15 cellular contexts compared by ENCODE assay signal in genomic region chr2:241671457-241672240, GRCh38. TPM values are rescaled to one million over a fixed set of nuclear protein-coding genes. Genes with fewer than 3 reads are reported as not detected.
A peak's percentile ranks its signal among the peaks of the same experiment; 100 is the strongest.
DNase-seq lines count a peak whose midpoint lies in the region; ATAC-seq, FAIRE-seq and TF ChIP-seq lines count a peak whose summit lies in the region.
"Had no signal": no experiment of that assay in that cellular context is flagged by ENCODE, and none has a peak within 500 bp of the region (broad histone marks: within the 10 kb centered on the region; RNA-seq: fewer than 3 reads in every experiment).

No MANE protein-coding gene starts in this region.

- H3K36me3 Mint-ChIP-seq in HFFc6 (ENCODE audit: low read depth) = no peaks in the 10 kb centered on the region

- CTCF ChIA-PET in HepG2 (lab: Yijun Ruan, JAX; ENCODE audit: low intra/inter-chr PET ratio, low total read pairs) = no interaction called here

- H3K79me2 ChIP-seq in HepG2 (ENCODE audit: insufficient read depth, low read length) (no peaks in the 10 kb centered on the region), Karpas-422 (ENCODE audit: low read length) (no peaks in the 10 kb centered on the region)

- H2AFZ ChIP-seq in HepG2 (ENCODE audit: low read length) (no peak overlapping the region), neuronal stem cell (ENCODE audit: low read length) (no peak overlapping the region), Karpas-422 (ENCODE audit: low read length) (no peak overlapping the region)

- POLR2A ChIA-PET in HepG2 (lab: Yijun Ruan, JAX) = interaction anchor here (0.6 kb wide), 1 partner anchor 18 kb away, joined by 4 read pairs; no protein-coding TSS in a partner anchor

- no peak overlapping the region for H4K91ac ChIP-seq in neuronal stem cell (ENCODE audit: low read depth, low read length, poor library complexity)

- H3K4ac ChIP-seq in neuronal stem cell (ENCODE audit: low read length) = no peak overlapping the region

- no peaks in the 10 kb centered on the region for H3K9me3 Mint-ChIP-seq in HFFc6
- H3K9me3 Mint-ChIP-seq: CD4-positive, alpha-beta memory T cell had no signal

- H3K27me3 ChIP-seq in HepG2 (ENCODE audit: control insufficient read depth in 1 of 2, insufficient read depth in 2 of 2, low read length in 2 of 2) (no peaks in the 10 kb centered on the region), right lobe of liver (no peaks in the 10 kb centered on the region), bronchial epithelial cell (ENCODE audit: control insufficient read depth, insufficient read depth, low read length) (no peaks in the 10 kb centered on the region), neuronal stem cell (ENCODE audit: control insufficient read depth in 3 of 3, insufficient read depth in 3 of 3, low read depth in 1 of 3, low read length in 3 of 3) (no peaks in the 10 kb centered on the region), Karpas-422 (ENCODE audit: low read length) (no peaks in the 10 kb centered on the region)
- H3K27me3 ChIP-seq: BE2C had no signal

- TF ChIP-seq EP300 in HepG2 (IDR thresholded peaks at IDR 0.05; ENCODE audit: low read depth in 2 of 2, low read length in 2 of 2) (no peak), HepG2 (CRISPR knock-in tag; IDR thresholded peaks at IDR 0.05; ENCODE audit: borderline replicate concordance) (no peak)

- H3K18ac ChIP-seq in neuronal stem cell (ENCODE audit: low read length) = no peak overlapping the region

- BruUV-seq in HepG2 (replicated peaks; lab: Mats Ljungman, UMichigan) = no TSS peak

- H3K4me2 ChIP-seq in HepG2 (ENCODE audit: low read depth, low read length) = no peak overlapping the region
- no peak overlapping the region for H3K4me2 ChIP-seq in neuronal stem cell (ENCODE audit: insufficient read depth, low read length, poor library complexity, severe bottlenecking)
- no peak overlapping the region for H3K4me2 ChIP-seq in Karpas-422 (ENCODE audit: low read depth, low read length, poor library complexity, severe bottlenecking)
- H3K4me2 ChIP-seq: A549 had no signal

- H3K27ac ChIP-seq in HepG2 (ENCODE audit: extremely low read length, insufficient read depth, low read length) (no peak overlapping the region), right lobe of liver (no peak overlapping the region), neuronal stem cell (replicated peaks; ENCODE audit: low read length) (no peak overlapping the region), Karpas-422 (ENCODE audit: low read length) (no peak overlapping the region)
- H3K27ac ChIP-seq: A549, C4-2B, HL-60 had no signal

- H3K27me3 Mint-ChIP-seq in HFFc6 (ENCODE audit: insufficient read depth) = no peaks in the 10 kb centered on the region; the same call in 1 of the 2 replicates
- H3K27me3 Mint-ChIP-seq: CD4-positive, alpha-beta memory T cell had no signal

- ATAC-seq in HepG2 (no peak), right lobe of liver (no peak)
- ATAC-seq: A549, HCT116 had no signal

- no peak overlapping the region for H4K8ac ChIP-seq in neuronal stem cell (ENCODE audit: low read depth, low read length)

- no peak overlapping the region for H3K4me3 Mint-ChIP-seq in HFFc6
- H3K4me3 Mint-ChIP-seq: CD4-positive, alpha-beta memory T cell had no signal

- FAIRE-seq in HepG2 (lab: Jason Lieb, UNC) (no peak), bronchial epithelial cell (lab: Jason Lieb, UNC) (peak; percentile 60)
- FAIRE-seq: A549, D721Med had no signal

- TF ChIP-seq POLR2A in HepG2 (IDR thresholded peaks at IDR 0.05; ENCODE audit: insufficient read depth in 1 of 2, low read depth in 2 of 2, low read length in 2 of 2) (no peak), right lobe of liver (IDR thresholded peaks at IDR 0.05) (no peak)

- no peaks in the 10 kb centered on the region for H3K4me1 ChIP-seq in HepG2 (ENCODE audit: insufficient read depth, low read length)
- no peaks in the 10 kb centered on the region for H3K4me1 ChIP-seq in right lobe of liver
- H3K4me1 ChIP-seq in neuronal stem cell (ENCODE audit: control insufficient read depth in 2 of 2, insufficient read depth in 1 of 2, low read depth in 1 of 2, low read length in 2 of 2) = peaks cover 3 to 4% of the 10 kb centered on the region in 2 donors
- no peaks in the 10 kb centered on the region for H3K4me1 ChIP-seq in Karpas-422 (ENCODE audit: low read length)
- H3K4me1 ChIP-seq: A549 had no signal

- no peak overlapping the region for H3K4me3 ChIP-seq in HepG2 (replicated peaks in 1 of 3; ENCODE audit: insufficient read depth in 1 of 3, low read depth in 2 of 3, low read length in 3 of 3)
- no peak overlapping the region for H3K4me3 ChIP-seq in right lobe of liver
- no peak overlapping the region for H3K4me3 ChIP-seq in bronchial epithelial cell (ENCODE audit: low read depth, low read length)
- H3K4me3 ChIP-seq in neuronal stem cell (ENCODE audit: low read length in 2 of 2) = no peak overlapping the region
- H3K4me3 ChIP-seq in Karpas-422 (ENCODE audit: low read length) = no peak overlapping the region
- H3K4me3 ChIP-seq: A549 had no signal

- peaks cover 6% of the 10 kb centered on the region for H3K79me1 ChIP-seq in neuronal stem cell (ENCODE audit: low read depth, low read length)

- H4K20me1 ChIP-seq in HepG2 (ENCODE audit: insufficient read depth, low read length) (no peaks in the 10 kb centered on the region), Karpas-422 (ENCODE audit: insufficient read depth, low read depth, low read length) (no peaks in the 10 kb centered on the region)

- DNase-seq in HepG2 (ENCODE audit: low spot score) = no peak
- DNase-seq in right lobe of liver = no peak
- DNase-seq in bronchial epithelial cell (ENCODE audit: low read depth) = no peak
- no peak for DNase-seq in neuronal stem cell (ENCODE audit: low spot score)
- DNase-seq in HFFc6 = no peak
- DNase-seq in Karpas-422 = no peak
- DNase-seq: BE2C, DND-41, GDM1 had no signal

- no peak overlapping the region for H3K14ac ChIP-seq in neuronal stem cell (ENCODE audit: low read length)

- H3K9me3 ChIP-seq in HepG2 (ENCODE audit: low read length) (no peaks in the 10 kb centered on the region), right lobe of liver (no peaks in the 10 kb centered on the region), neuronal stem cell (replicated peaks in 1 of 2; ENCODE audit: control insufficient read depth in 2 of 2, insufficient read depth in 1 of 2, low read depth in 1 of 2, low read length in 2 of 2) (no peaks in the 10 kb centered on the region), Karpas-422 (ENCODE audit: low read length) (no peaks in the 10 kb centered on the region)
- H3K9me3 ChIP-seq: A549, BE2C had no signal

- H3K27ac Mint-ChIP-seq in HFFc6 = no peak overlapping the region
- H3K27ac Mint-ChIP-seq: CD4-positive, alpha-beta memory T cell had no signal

- H3K4me1 Mint-ChIP-seq in HFFc6 (ENCODE audit: low read depth) = no peaks in the 10 kb centered on the region

- H3K36me3 ChIP-seq in HepG2 (replicated peaks in 1 of 2; ENCODE audit: control insufficient read depth in 1 of 2, insufficient read depth in 2 of 2, low read length in 2 of 2) = peaks cover 38 to 73% of the 10 kb centered on the region in 2 experiments
- H3K36me3 ChIP-seq in right lobe of liver = peaks cover 0 to 37% (median 7%) of the 10 kb centered on the region in 4 donors
- H3K36me3 ChIP-seq in bronchial epithelial cell (ENCODE audit: control insufficient read depth, insufficient read depth, low read length) = peaks cover 24% of the 10 kb centered on the region
- H3K36me3 ChIP-seq in neuronal stem cell (replicated peaks in 1 of 2; ENCODE audit: control insufficient read depth in 2 of 2, insufficient read depth in 2 of 2, low read length in 2 of 2) = peaks cover 44 to 96% of the 10 kb centered on the region in 2 donors
- H3K36me3 ChIP-seq in Karpas-422 (ENCODE audit: insufficient read depth, low read length) = no peaks in the 10 kb centered on the region

- WGBS in HepG2 (ENCODE audit: low lambda C conversion rate) = 96% methylated on average over 29 of the region's 31 CpGs
- 92% methylated on average over 5 of the region's 31 CpGs for WGBS in right lobe of liver (ENCODE audit: insufficient coverage, low coverage, low lambda C conversion rate, missing lambda C conversion rate)
- WGBS in neuronal stem cell (ENCODE audit: extremely low coverage in 2 of 2, insufficient read length in 2 of 2, insufficient replicate concordance in 1 of 2), 2 donors = no CpG with 5 or more reads among the region's 31 CpGs

- intact Hi-C loops in HepG2 (cut with micrococcal nuclease; ENCODE audit: unreplicated experiment) = no loop called here
- intact Hi-C loops in right lobe of liver (cut with DNase I) = no loop called here

- TF ChIP-seq CTCF in HepG2 (CRISPR knock-in tag; IDR thresholded peaks at IDR 0.05) (no peak), right lobe of liver (IDR thresholded peaks at IDR 0.05) (no peak), bronchial epithelial cell (IDR thresholded peaks at IDR 0.05; ENCODE audit: insufficient read depth, low read length, severe bottlenecking) (no peak), HFFc6 (IDR thresholded peaks at IDR 0.05) (no peak)

- TF ChIP-seq RAD21 in HepG2 (CRISPR knock-in tag; IDR thresholded peaks at IDR 0.05) = no peak

- no peak overlapping the region for H3K23ac ChIP-seq in neuronal stem cell (ENCODE audit: low read depth, low read length, poor library complexity)

- no peak overlapping the region for H2BK120ac ChIP-seq in neuronal stem cell (ENCODE audit: low read depth, low read length)

- H2BK12ac ChIP-seq in neuronal stem cell (ENCODE audit: low read length) = no peak overlapping the region

- H2BK15ac ChIP-seq in neuronal stem cell (ENCODE audit: low read length) = no peak overlapping the region

- no peak overlapping the region for H2AK5ac ChIP-seq in neuronal stem cell (ENCODE audit: low read depth, low read length)

- H2BK5ac ChIP-seq in neuronal stem cell (ENCODE audit: low read length) = no peak overlapping the region

- no peaks in the 10 kb centered on the region for H3K9me2 ChIP-seq in Karpas-422 (replicated peaks; ENCODE audit: insufficient read depth, low read length)

- in situ Hi-C loops in HepG2 (cut with HindIII; ENCODE audit: extremely low pct_ligation_motif_present, low pct_unique_long_range_greater_than_20kb) = no loop called here

- no peak overlapping the region for H3K9ac ChIP-seq in HepG2 (ENCODE audit: insufficient read depth, low read depth, low read length)
- peak overlapping the region; percentile 70 for H3K9ac ChIP-seq in neuronal stem cell (ENCODE audit: low read depth, low read length, poor library complexity)
- H3K9ac ChIP-seq in Karpas-422 (ENCODE audit: low read length) = no peak overlapping the region

RNA-seq across cellular contexts. Expression of gene DTYMK, which starts 15.0 kb away (rescaled TPM):
- 124 and 134 TPM in 2 replicates for total RNA-seq in HepG2 (2016; rRNA removed; fragmentation: Illumina TruSeq; extraction: Trizol)
- 63.0 and 77.3 TPM in 2 replicates for total RNA-seq in HepG2 (2016; cell fraction: cytosol; rRNA removed; fragmentation: Illumina TruSeq; extraction: Trizol; ENCODE audit: low read depth)
- 125 and 130 TPM in 2 replicates for total RNA-seq in HepG2 (2016; cell fraction: insoluble cytoplasmic fraction; rRNA removed; fragmentation: Illumina TruSeq; extraction: Trizol)
- total RNA-seq in HepG2 (2016; cell fraction: membrane; rRNA removed; fragmentation: Illumina TruSeq; extraction: Trizol) = 99.9 and 116 TPM in 2 replicates
- total RNA-seq in HepG2 (2016; cell fraction: nucleus; rRNA removed; fragmentation: Illumina TruSeq; extraction: Trizol) = 56.0 and 67.3 TPM in 2 replicates
- polyA plus RNA-seq in HepG2 (2011; rRNA removed) = 39.5 and 57.5 TPM in 2 replicates
- polyA plus RNA-seq in HepG2 (2011; cell fraction: cytosol; rRNA removed) = 30.6 and 53.2 TPM in 2 replicates
- polyA plus RNA-seq in HepG2 (2011; cell fraction: nucleus; rRNA removed) = 36.9 and 39.6 TPM in 2 replicates
- 29.8 and 41.3 TPM in 2 replicates for polyA plus RNA-seq in HepG2 (2012)
- polyA plus RNA-seq in HepG2 (2016; cell fraction: cytosol; fragmentation: Illumina TruSeq; extraction: Trizol; ENCODE audit: low read depth) = 57.1 and 73.3 TPM in 2 replicates
- 98.3 and 102 TPM in 2 replicates for polyA plus RNA-seq in HepG2 (2016; cell fraction: insoluble cytoplasmic fraction; fragmentation: Illumina TruSeq; extraction: Trizol; ENCODE audit: low read depth)
- 74.9 and 82.8 TPM in 2 replicates for polyA plus RNA-seq in HepG2 (2016; cell fraction: membrane; fragmentation: Illumina TruSeq; extraction: Trizol; ENCODE audit: low read depth)
- 101 and 105 TPM in 2 replicates for polyA plus RNA-seq in HepG2 (2016; cell fraction: nucleus; fragmentation: Illumina TruSeq; extraction: Trizol; ENCODE audit: insufficient read depth, low read depth)
- polyA minus RNA-seq in HepG2 (2011; rRNA and poly(A)+ RNA removed; ENCODE audit: low replicate concordance) = 26.4 and 34.1 TPM in 2 replicates
- polyA minus RNA-seq in HepG2 (2011; cell fraction: cytosol; rRNA and poly(A)+ RNA removed) = 11.1 and 15.5 TPM in 2 replicates
- 13.2 and 17.9 TPM in 2 replicates for polyA minus RNA-seq in HepG2 (2011; cell fraction: nucleus; rRNA and poly(A)+ RNA removed)
- total RNA-seq in right lobe of liver = 10 to 100 TPM in 5 of 6 experiments, 1 to 10 TPM in 1; 9.9 to 21.5 (median 10.4) TPM
- total RNA-seq in bronchial epithelial cell = 10.6 and 21.1 TPM in 2 replicates
- polyA plus RNA-seq in neuronal stem cell (2013, experiment 1 of 2) = 62.1 TPM
- 62.7 TPM for polyA plus RNA-seq in neuronal stem cell (2013, experiment 2 of 2)
- 10 to 100 TPM; 56.8 to 84.2 (median 76.1) TPM for total RNA-seq in HFFc6 (2021; fragmentation: NEBNext Ultra II Directional; extraction: Animal tissue kit (Norgen Biotek cat#: 25700))
- total RNA-seq in Karpas-422 (2014; rRNA removed; shearing (Covaris generic); ENCODE audit: low replicate concordance) = 29.1 and 32.0 TPM in 2 replicates

RNA-seq across cellular contexts. Expression of gene ING5, which starts 30.2 kb away (rescaled TPM):
- total RNA-seq in HepG2 (2016; rRNA removed; fragmentation: Illumina TruSeq; extraction: Trizol) (56.7 and 61.9 TPM in 2 replicates), right lobe of liver (10 to 100 TPM in 5 of 6 experiments, 1 to 10 TPM in 1; 8.2 to 20.3 (median 13.0) TPM), bronchial epithelial cell (19.7 and 27.1 TPM in 2 replicates)
- total RNA-seq in HepG2 (2016; cell fraction: cytosol; rRNA removed; fragmentation: Illumina TruSeq; extraction: Trizol; ENCODE audit: low read depth) = 33.4 and 40.8 TPM in 2 replicates
- 56.8 and 63.9 TPM in 2 replicates for total RNA-seq in HepG2 (2016; cell fraction: insoluble cytoplasmic fraction; rRNA removed; fragmentation: Illumina TruSeq; extraction: Trizol)
- total RNA-seq in HepG2 (2016; cell fraction: membrane; rRNA removed; fragmentation: Illumina TruSeq; extraction: Trizol) = 47.0 and 50.8 TPM in 2 replicates
- total RNA-seq in HepG2 (2016; cell fraction: nucleus; rRNA removed; fragmentation: Illumina TruSeq; extraction: Trizol) = 51.6 and 62.1 TPM in 2 replicates
- polyA plus RNA-seq in HepG2 (2011; rRNA removed) = 71.9 and 86.9 TPM in 2 replicates
- 79.8 and 81.8 TPM in 2 replicates for polyA plus RNA-seq in HepG2 (2011; cell fraction: cytosol; rRNA removed)
- polyA plus RNA-seq in HepG2 (2011; cell fraction: nucleus; rRNA removed) = 137 and 149 TPM in 2 replicates
- polyA plus RNA-seq in HepG2 (2012) = 47.2 and 55.2 TPM in 2 replicates
- polyA plus RNA-seq in HepG2 (2016; cell fraction: cytosol; fragmentation: Illumina TruSeq; extraction: Trizol; ENCODE audit: low read depth) = 25.6 and 28.6 TPM in 2 replicates
- 56.0 and 56.2 TPM in 2 replicates for polyA plus RNA-seq in HepG2 (2016; cell fraction: insoluble cytoplasmic fraction; fragmentation: Illumina TruSeq; extraction: Trizol; ENCODE audit: low read depth)
- 51.0 and 51.1 TPM in 2 replicates for polyA plus RNA-seq in HepG2 (2016; cell fraction: membrane; fragmentation: Illumina TruSeq; extraction: Trizol; ENCODE audit: low read depth)
- polyA plus RNA-seq in HepG2 (2016; cell fraction: nucleus; fragmentation: Illumina TruSeq; extraction: Trizol; ENCODE audit: insufficient read depth, low read depth) = 128 and 130 TPM in 2 replicates
- 31.8 and 64.1 TPM in 2 replicates for polyA minus RNA-seq in HepG2 (2011; rRNA and poly(A)+ RNA removed; ENCODE audit: low replicate concordance)
- 18.9 and 34.5 TPM in 2 replicates for polyA minus RNA-seq in HepG2 (2011; cell fraction: cytosol; rRNA and poly(A)+ RNA removed)
- 55.4 and 70.4 TPM in 2 replicates for polyA minus RNA-seq in HepG2 (2011; cell fraction: nucleus; rRNA and poly(A)+ RNA removed)
- 25.2 TPM for polyA plus RNA-seq in neuronal stem cell (2013, experiment 1 of 2)
- 27.0 TPM for polyA plus RNA-seq in neuronal stem cell (2013, experiment 2 of 2)
- total RNA-seq in HFFc6 (2021; fragmentation: NEBNext Ultra II Directional; extraction: Animal tissue kit (Norgen Biotek cat#: 25700)) = 10 to 100 TPM; 18.7 to 20.0 (median 19.5) TPM
- 34.4 and 46.8 TPM in 2 replicates for total RNA-seq in Karpas-422 (2014; rRNA removed; shearing (Covaris generic); ENCODE audit: low replicate concordance)

RNA-seq across cellular contexts. Expression of gene ATG4B, which starts 34.2 kb away (rescaled TPM):
- total RNA-seq in HepG2 (2016; rRNA removed; fragmentation: Illumina TruSeq; extraction: Trizol) = 95.5 and 96.3 TPM in 2 replicates
- total RNA-seq in HepG2 (2016; cell fraction: cytosol; rRNA removed; fragmentation: Illumina TruSeq; extraction: Trizol; ENCODE audit: low read depth) = 36.7 and 38.3 TPM in 2 replicates
- total RNA-seq in HepG2 (2016; cell fraction: insoluble cytoplasmic fraction; rRNA removed; fragmentation: Illumina TruSeq; extraction: Trizol) = 89.4 and 100 TPM in 2 replicates
- 29.3 and 29.5 TPM in 2 replicates for total RNA-seq in HepG2 (2016; cell fraction: membrane; rRNA removed; fragmentation: Illumina TruSeq; extraction: Trizol)
- total RNA-seq in HepG2 (2016; cell fraction: nucleus; rRNA removed; fragmentation: Illumina TruSeq; extraction: Trizol) = 81.6 and 83.5 TPM in 2 replicates
- 239 and 300 TPM in 2 replicates for polyA plus RNA-seq in HepG2 (2011; rRNA removed)
- 143 and 145 TPM in 2 replicates for polyA plus RNA-seq in HepG2 (2011; cell fraction: cytosol; rRNA removed)
- polyA plus RNA-seq in HepG2 (2011; cell fraction: nucleus; rRNA removed) = 1,044 and 1,316 TPM in 2 replicates
- 190 and 212 TPM in 2 replicates for polyA plus RNA-seq in HepG2 (2012)
- polyA plus RNA-seq in HepG2 (2016; cell fraction: cytosol; fragmentation: Illumina TruSeq; extraction: Trizol; ENCODE audit: low read depth) = 14.7 and 15.7 TPM in 2 replicates
- 75.1 and 104 TPM in 2 replicates for polyA plus RNA-seq in HepG2 (2016; cell fraction: insoluble cytoplasmic fraction; fragmentation: Illumina TruSeq; extraction: Trizol; ENCODE audit: low read depth)
- polyA plus RNA-seq in HepG2 (2016; cell fraction: membrane; fragmentation: Illumina TruSeq; extraction: Trizol; ENCODE audit: low read depth) = 19.2 and 21.6 TPM in 2 replicates
- 244 TPM in 2 replicates for polyA plus RNA-seq in HepG2 (2016; cell fraction: nucleus; fragmentation: Illumina TruSeq; extraction: Trizol; ENCODE audit: insufficient read depth, low read depth)
- 85.8 and 275 TPM in 2 replicates for polyA minus RNA-seq in HepG2 (2011; rRNA and poly(A)+ RNA removed; ENCODE audit: low replicate concordance)
- polyA minus RNA-seq in HepG2 (2011; cell fraction: cytosol; rRNA and poly(A)+ RNA removed) = 75.1 and 78.1 TPM in 2 replicates
- polyA minus RNA-seq in HepG2 (2011; cell fraction: nucleus; rRNA and poly(A)+ RNA removed) = 203 and 244 TPM in 2 replicates
- total RNA-seq in right lobe of liver = 10 to 100 TPM; 20.6 to 49.8 (median 39.3) TPM
- 51.3 and 66.6 TPM in 2 replicates for total RNA-seq in bronchial epithelial cell
- 64.1 TPM for polyA plus RNA-seq in neuronal stem cell (2013, experiment 1 of 2)
- polyA plus RNA-seq in neuronal stem cell (2013, experiment 2 of 2) = 62.1 TPM
- 10 to 100 TPM; 43.5 to 58.3 (median 51.9) TPM for total RNA-seq in HFFc6 (2021; fragmentation: NEBNext Ultra II Directional; extraction: Animal tissue kit (Norgen Biotek cat#: 25700))
- total RNA-seq in Karpas-422 (2014; rRNA removed; shearing (Covaris generic); ENCODE audit: low replicate concordance) = 63.9 and 66.6 TPM in 2 replicates

RNA-seq across cellular contexts. Expression of gene THAP4, which starts 34.7 kb away (rescaled TPM):
- total RNA-seq in HepG2 (2016; rRNA removed; fragmentation: Illumina TruSeq; extraction: Trizol) (68.2 and 75.7 TPM in 2 replicates), right lobe of liver (10 to 100 TPM; 22.1 to 39.2 (median 25.0) TPM), bronchial epithelial cell (50.2 and 54.8 TPM in 2 replicates)
- 133 and 143 TPM in 2 replicates for total RNA-seq in HepG2 (2016; cell fraction: cytosol; rRNA removed; fragmentation: Illumina TruSeq; extraction: Trizol; ENCODE audit: low read depth)
- 59.6 and 76.6 TPM in 2 replicates for total RNA-seq in HepG2 (2016; cell fraction: insoluble cytoplasmic fraction; rRNA removed; fragmentation: Illumina TruSeq; extraction: Trizol)
- total RNA-seq in HepG2 (2016; cell fraction: membrane; rRNA removed; fragmentation: Illumina TruSeq; extraction: Trizol) = 167 and 184 TPM in 2 replicates
- 30.7 and 35.8 TPM in 2 replicates for total RNA-seq in HepG2 (2016; cell fraction: nucleus; rRNA removed; fragmentation: Illumina TruSeq; extraction: Trizol)
- polyA plus RNA-seq in HepG2 (2011; rRNA removed) = 59.7 and 70.2 TPM in 2 replicates
- polyA plus RNA-seq in HepG2 (2011; cell fraction: cytosol; rRNA removed) = 54.6 and 83.4 TPM in 2 replicates
- polyA plus RNA-seq in HepG2 (2011; cell fraction: nucleus; rRNA removed) = 44.5 and 45.2 TPM in 2 replicates
- 52.8 and 71.5 TPM in 2 replicates for polyA plus RNA-seq in HepG2 (2012)
- polyA plus RNA-seq in HepG2 (2016; cell fraction: cytosol; fragmentation: Illumina TruSeq; extraction: Trizol; ENCODE audit: low read depth) = 151 and 156 TPM in 2 replicates
- 70.7 and 84.7 TPM in 2 replicates for polyA plus RNA-seq in HepG2 (2016; cell fraction: insoluble cytoplasmic fraction; fragmentation: Illumina TruSeq; extraction: Trizol; ENCODE audit: low read depth)
- 183 and 195 TPM in 2 replicates for polyA plus RNA-seq in HepG2 (2016; cell fraction: membrane; fragmentation: Illumina TruSeq; extraction: Trizol; ENCODE audit: low read depth)
- polyA plus RNA-seq in HepG2 (2016; cell fraction: nucleus; fragmentation: Illumina TruSeq; extraction: Trizol; ENCODE audit: insufficient read depth, low read depth) = 54.6 and 58.8 TPM in 2 replicates
- 38.3 and 105 TPM in 2 replicates for polyA minus RNA-seq in HepG2 (2011; rRNA and poly(A)+ RNA removed; ENCODE audit: low replicate concordance)
- polyA minus RNA-seq in HepG2 (2011; cell fraction: cytosol; rRNA and poly(A)+ RNA removed) = 40.5 and 45.2 TPM in 2 replicates
- polyA minus RNA-seq in HepG2 (2011; cell fraction: nucleus; rRNA and poly(A)+ RNA removed) = 18.9 and 20.6 TPM in 2 replicates
- polyA plus RNA-seq in neuronal stem cell (2013, experiment 1 of 2) = 54.6 TPM
- polyA plus RNA-seq in neuronal stem cell (2013, experiment 2 of 2) = 56.0 TPM
- 10 to 100 TPM; 40.6 to 47.9 (median 43.0) TPM for total RNA-seq in HFFc6 (2021; fragmentation: NEBNext Ultra II Directional; extraction: Animal tissue kit (Norgen Biotek cat#: 25700))
- 45.4 and 107 TPM in 2 replicates for total RNA-seq in Karpas-422 (2014; rRNA removed; shearing (Covaris generic); ENCODE audit: low replicate concordance)
